ENCODE assay signal across 8 cellular contexts in genomic region chr22:49951986-49952896, GRCh38. TPM values are rescaled to one million over a fixed set of nuclear protein-coding genes. Genes with fewer than 3 reads are reported as not detected.
DNase-seq lines count a peak whose midpoint lies in the region; ATAC-seq and TF ChIP-seq lines count a peak whose summit lies in the region.
"Had no signal": no experiment of that assay in that cellular context is flagged by ENCODE, and none has a peak within 500 bp of the region (broad histone marks: within the 10 kb centered on the region; RNA-seq: fewer than 3 reads in every experiment).

No MANE protein-coding gene starts in this region.

- in situ Hi-C loops in transverse colon (cut with MboI; ENCODE audit: low pct_ligation_motif_present in 1 of 4, low pct_unique_long_range_greater_than_20kb in 1 of 4, low sequenced_read_pairs in 3 of 4): loop anchor here in 1 of 4 donors (25.0 kb wide), 1 partner anchor 90 kb away; the partner anchor contains the start of gene ZBED4

- H3K4me3 ChIP-seq in left lung (no peak overlapping the region), transverse colon (no peak overlapping the region)

- 59% methylated on average over 21 of the region's 24 CpGs; no CpG with 5 or more reads in 1 of the 2 donors for WGBS in transverse colon (ENCODE audit: low coverage in 1 of 2), 2 donors

- no peaks in the 10 kb centered on the region for H3K36me3 ChIP-seq in left lung
- no peaks in the 10 kb centered on the region for H3K36me3 ChIP-seq in transverse colon

- DNase-seq in HS-27A (ENCODE audit: low read depth) (peak; percentile 77), left lung (peak in 1 of 2 donors; percentile 81), transverse colon (no peak), NCI-H128 (lab: John Stamatoyannopoulos, UW; ENCODE audit: unreplicated experiment) (no peak), natural killer cell (no peak), NCI-H187 (lab: John Stamatoyannopoulos, UW) (no peak)
- DNase-seq: activated effector memory CD4-positive, alpha-beta T cell treated with Interleukin-2 at 50 U/mL for 16 hours had no signal

- no peaks in the 10 kb centered on the region for H3K9me3 Mint-ChIP-seq in brain
- no peaks in the 10 kb centered on the region for H3K9me3 Mint-ChIP-seq in natural killer cell

- H3K4me1 Mint-ChIP-seq in brain: peaks cover 5% of the 10 kb centered on the region
- H3K4me1 Mint-ChIP-seq in natural killer cell: no peaks in the 10 kb centered on the region

- H3K4me1 ChIP-seq in left lung (peaks cover 44 to 68% of the 10 kb centered on the region in 2 donors), transverse colon (peaks cover 19 to 46% (median 45%) of the 10 kb centered on the region in 4 donors)

- H3K36me3 Mint-ChIP-seq in brain: no peaks in the 10 kb centered on the region
- no peaks in the 10 kb centered on the region for H3K36me3 Mint-ChIP-seq in natural killer cell

- intact Hi-C loops in left lung (cut with DNase I): no loop called here
- intact Hi-C loops in transverse colon (cut with DNase I; ENCODE audit: low total_unique reads): no loop called here
- intact Hi-C loops in natural killer cell (cut with micrococcal nuclease): no loop called here

- H3K27ac ChIP-seq in left lung: peak overlapping the region; percentile 86
- H3K27ac ChIP-seq in transverse colon: peak overlapping the region; percentile 90 to 97 (median 94)

- TF ChIP-seq CTCF in brain (conservative IDR thresholded peaks at IDR 0.05) (no peak), left lung (IDR thresholded peaks at IDR 0.05) (no peak), transverse colon (IDR thresholded peaks at IDR 0.05) (no peak), natural killer cell (IDR thresholded peaks at IDR 0.05) (no peak)

- TF ChIP-seq POLR2A in transverse colon (IDR thresholded peaks at IDR 0.05): no peak

- no peaks in the 10 kb centered on the region for H3K9me3 ChIP-seq in left lung
- no peaks in the 10 kb centered on the region for H3K9me3 ChIP-seq in transverse colon

- H3K27ac Mint-ChIP-seq in brain: peak overlapping the region in 3 of 5 experiments; percentile 30 to 79 (median 62)
- H3K27ac Mint-ChIP-seq in natural killer cell: no peak overlapping the region

- H3K4me3 Mint-ChIP-seq in brain (peak overlapping the region in 1 of 5 experiments; percentile 40), natural killer cell (no peak overlapping the region)

- ATAC-seq in left lung (peak; percentile 0), natural killer cell (no peak)

- no peak for TF ChIP-seq EP300 in transverse colon (IDR thresholded peaks at IDR 0.05; ENCODE audit: low read depth)

- H3K27me3 ChIP-seq in left lung: no peaks in the 10 kb centered on the region
- no peaks in the 10 kb centered on the region for H3K27me3 ChIP-seq in transverse colon

- H3K27me3 Mint-ChIP-seq in brain (no peaks in the 10 kb centered on the region), natural killer cell (ENCODE audit: low read depth in 2 of 2) (no peaks in the 10 kb centered on the region)

RNA-seq across cellular contexts. Expression of gene PIM3, which starts 8.3 kb away (rescaled TPM):
- 49.4 TPM for polyA plus RNA-seq in brain (ENCODE audit: insufficient read depth, low read depth, low replicate concordance)
- total RNA-seq in left lung: 100 to 1,000 TPM in 1 of 2 donors, 10 to 100 TPM in 1; 80.6 to 129 TPM
- 100 to 1,000 TPM; 115 to 290 (median 147) TPM for total RNA-seq in transverse colon
- 100 to 1,000 TPM; 107 to 130 (median 129) TPM for total RNA-seq in natural killer cell

RNA-seq across cellular contexts. Expression of gene CRELD2, which starts 33.8 kb away (rescaled TPM):
- polyA plus RNA-seq in brain (ENCODE audit: insufficient read depth, low read depth, low replicate concordance): 18.8 TPM
- total RNA-seq in left lung (10 to 100 TPM; 59.7 to 79.7 TPM), transverse colon (10 to 100 TPM; 31.0 to 37.9 (median 36.4) TPM), natural killer cell (10 to 100 TPM; 45.1 to 69.8 (median 48.5) TPM)

RNA-seq across cellular contexts. Expression of gene ALG12, which starts 34.0 kb away (rescaled TPM):
- 10.8 TPM for polyA plus RNA-seq in brain (ENCODE audit: insufficient read depth, low read depth, low replicate concordance)
- 10 to 100 TPM; 29.4 to 35.2 TPM for total RNA-seq in left lung
- 10 to 100 TPM; 10.1 to 24.4 (median 18.3) TPM for total RNA-seq in transverse colon
- 10 to 100 TPM; 17.2 to 22.7 (median 19.2) TPM for total RNA-seq in natural killer cell

Comparison
In these comparisons a context has a peak if more than half of its experiments do, and no peak if none do; other contexts are left out.
1. H3K27ac Mint-ChIP-seq: peak in brain (3 of 5); none in natural killer cell (0 of 2).